Comparison of ENCODE assay signal across 9 cellular contexts in genomic region chr19:34964598-34964997, GRCh38. TPM values are rescaled to one million over a fixed set of nuclear protein-coding genes. Genes with fewer than 3 reads are reported as not detected.
DNase-seq lines count a peak whose midpoint lies in the region; ATAC-seq and TF ChIP-seq lines count a peak whose summit lies in the region.
"Had no signal": no experiment of that assay in that cellular context is flagged by ENCODE, and none has a peak within 500 bp of the region (broad histone marks: within the 10 kb centered on the region; RNA-seq: fewer than 3 reads in every experiment).

No MANE protein-coding gene starts in this region.

- H3K9me3 ChIP-seq in iPS-15b (ENCODE audit: control insufficient read depth, insufficient read depth, low read length) (peaks cover 7% of the 10 kb centered on the region), colonic mucosa (no peaks in the 10 kb centered on the region)

- peaks cover 7% of the 10 kb centered on the region for H3K36me3 ChIP-seq in iPS-15b (ENCODE audit: control insufficient read depth, insufficient read depth, low read length)
- H3K36me3 ChIP-seq in colonic mucosa: peaks cover 11% of the 10 kb centered on the region

- no peak for DNase-seq in activated T-cell treated with anti-CD3 and anti-CD28 coated beads, Interleukin-2, amount 50 U/mL, for 24 hours
- no peak for DNase-seq in activated T-cell treated with anti-CD3 and anti-CD28 coated beads, Interleukin-2, amount 50 U/mL, for 1 hour
- DNase-seq in WTC11 (ENCODE audit: low spot score) (no peak), colonic mucosa (no peak), A172 (ENCODE audit: low spot score) (no peak), HuH-7 (ENCODE audit: low spot score) (no peak)
- DNase-seq: NCI-H1694 had no signal

- peaks cover 49% of the 10 kb centered on the region for H3K9me3 Mint-ChIP-seq in activated T-cell treated with anti-CD3 and anti-CD28 coated beads, Interleukin-2, amount 50 U/mL, for 24 hours
- peaks cover 45% of the 10 kb centered on the region for H3K9me3 Mint-ChIP-seq in WTC11
- H3K9me3 Mint-ChIP-seq in stimulated activated memory B cell treated with anti-CD40 and anti-IgM and Interleukin-4, amounts not matched to agents 10 μg/mL and 1 μg/mL and 100 μg/mL, for 72 hours: peaks cover 28% of the 10 kb centered on the region

- H3K4me3 ChIP-seq in iPS-15b (ENCODE audit: low read depth, low read length) (peak overlapping the region; percentile 86), colonic mucosa (no peak overlapping the region)

- CTCF ChIA-PET in WTC11 (lab: Charles Lee): interaction anchor here (3.0 kb wide), 1 partner anchor 8 kb away, joined by 9 read pairs; no protein-coding TSS in a partner anchor

- intact Hi-C loops in colonic mucosa (cut with DNase I): no loop called here

- POLR2A ChIA-PET in WTC11 (lab: Charles Lee): no interaction called here

- peaks cover 7% of the 10 kb centered on the region for H3K27me3 ChIP-seq in iPS-15b (ENCODE audit: control insufficient read depth, insufficient read depth, low read length)
- no peaks in the 10 kb centered on the region for H3K27me3 ChIP-seq in colonic mucosa

- TF ChIP-seq CTCF in WTC11 (IDR thresholded peaks at IDR 0.05): no peak
- TF ChIP-seq CTCF in colonic mucosa (IDR thresholded peaks at IDR 0.05): no peak

- H3K27ac Mint-ChIP-seq in activated T-cell treated with anti-CD3 and anti-CD28 coated beads, Interleukin-2, amount 50 U/mL, for 24 hours: no peak overlapping the region
- H3K27ac Mint-ChIP-seq in WTC11: no peak overlapping the region
- no peak overlapping the region for H3K27ac Mint-ChIP-seq in stimulated activated memory B cell treated with anti-CD40 and anti-IgM and Interleukin-4, amounts not matched to agents 10 μg/mL and 1 μg/mL and 100 μg/mL, for 72 hours

- peak overlapping the region; percentile 79 for H3K4me3 Mint-ChIP-seq in activated T-cell treated with anti-CD3 and anti-CD28 coated beads, Interleukin-2, amount 50 U/mL, for 24 hours
- peak overlapping the region; percentile 70 for H3K4me3 Mint-ChIP-seq in WTC11
- H3K4me3 Mint-ChIP-seq in stimulated activated memory B cell treated with anti-CD40 and anti-IgM and Interleukin-4, amounts not matched to agents 10 μg/mL and 1 μg/mL and 100 μg/mL, for 72 hours: peak overlapping the region; percentile 86

- H3K4me1 ChIP-seq in iPS-15b (ENCODE audit: control insufficient read depth, insufficient read depth, low read length) (peaks cover 8% of the 10 kb centered on the region), colonic mucosa (no peaks in the 10 kb centered on the region)

- H3K27me3 Mint-ChIP-seq in activated T-cell treated with anti-CD3 and anti-CD28 coated beads, Interleukin-2, amount 50 U/mL, for 24 hours: no peaks in the 10 kb centered on the region
- peaks cover 29% of the 10 kb centered on the region for H3K27me3 Mint-ChIP-seq in WTC11 (ENCODE audit: low read depth)
- H3K27me3 Mint-ChIP-seq in stimulated activated memory B cell treated with anti-CD40 and anti-IgM and Interleukin-4, amounts not matched to agents 10 μg/mL and 1 μg/mL and 100 μg/mL, for 72 hours: peaks cover 9% of the 10 kb centered on the region

- no peak overlapping the region for H3K27ac ChIP-seq in colonic mucosa

- no peak overlapping the region for H3K9ac ChIP-seq in iPS-15b (ENCODE audit: low read depth, low read length)
- H3K9ac ChIP-seq in colonic mucosa (ENCODE audit: low read depth in 2 of 2, low read length in 2 of 2): no peak overlapping the region

- peaks cover 38% of the 10 kb centered on the region for H3K36me3 Mint-ChIP-seq in activated T-cell treated with anti-CD3 and anti-CD28 coated beads, Interleukin-2, amount 50 U/mL, for 24 hours (ENCODE audit: low read depth)
- H3K36me3 Mint-ChIP-seq in WTC11: peaks cover 55% of the 10 kb centered on the region
- H3K36me3 Mint-ChIP-seq in stimulated activated memory B cell treated with anti-CD40 and anti-IgM and Interleukin-4, amounts not matched to agents 10 μg/mL and 1 μg/mL and 100 μg/mL, for 72 hours: peaks cover 32% of the 10 kb centered on the region

- no peak for ATAC-seq in WTC11
- no peak for ATAC-seq in stimulated activated memory B cell treated with anti-CD40 and anti-IgM and Interleukin-4, amounts not matched to agents 10 μg/mL and 1 μg/mL and 100 μg/mL, for 72 hours

- H3K4me1 Mint-ChIP-seq in activated T-cell treated with anti-CD3 and anti-CD28 coated beads, Interleukin-2, amount 50 U/mL, for 24 hours (ENCODE audit: low read depth): peaks cover 28% of the 10 kb centered on the region
- peaks cover 34% of the 10 kb centered on the region for H3K4me1 Mint-ChIP-seq in WTC11
- peaks cover 25% of the 10 kb centered on the region for H3K4me1 Mint-ChIP-seq in stimulated activated memory B cell treated with anti-CD40 and anti-IgM and Interleukin-4, amounts not matched to agents 10 μg/mL and 1 μg/mL and 100 μg/mL, for 72 hours

TF ChIP-seq in WTC11, 78 proteins besides CTCF, POLR2A, EP300 and RAD21 (continues in another document):
- TF ChIP-seq ZNF138 (CRISPR knock-in tag; conservative IDR thresholded peaks at IDR 0.05): no peak
- no peak for TF ChIP-seq FOXK1 (CRISPR knock-in tag; IDR thresholded peaks at IDR 0.05)
- no peak for TF ChIP-seq MYBL2 (CRISPR knock-in tag; IDR thresholded peaks at IDR 0.05)
- TF ChIP-seq FOXJ3 (CRISPR knock-in tag; IDR thresholded peaks at IDR 0.05; ENCODE audit: borderline replicate concordance): no peak
- no peak for TF ChIP-seq ZMAT4 (CRISPR knock-in tag; IDR thresholded peaks at IDR 0.05)
- TF ChIP-seq AR (CRISPR knock-in tag; IDR thresholded peaks at IDR 0.05): no peak
- no peak for TF ChIP-seq E2F5 (CRISPR knock-in tag; IDR thresholded peaks at IDR 0.05)
- no peak for TF ChIP-seq NFE2L1 (CRISPR knock-in tag; IDR thresholded peaks at IDR 0.05)
- no peak for TF ChIP-seq HMGA2 (CRISPR knock-in tag; IDR thresholded peaks at IDR 0.05)
- no peak for TF ChIP-seq GTF2I (CRISPR knock-in tag; conservative IDR thresholded peaks at IDR 0.05)
- no peak for TF ChIP-seq RELA (CRISPR knock-in tag; IDR thresholded peaks at IDR 0.05; ENCODE audit: borderline replicate concordance)
- no peak for TF ChIP-seq E2F1 (CRISPR knock-in tag; IDR thresholded peaks at IDR 0.05)
- TF ChIP-seq FOXP1 (CRISPR knock-in tag; IDR thresholded peaks at IDR 0.05; ENCODE audit: borderline replicate concordance): no peak

RNA-seq across cellular contexts. Expression of gene ZNF792, which starts 0.6 kb away (rescaled TPM):
- total RNA-seq in WTC11 (2021) (6.6 to 12.9 TPM (median 8.0 TPM) in 3 replicates), colonic mucosa (1 to 10 TPM; 6.7 to 8.1 TPM)
- total RNA-seq in A172 (2014; rRNA removed; shearing (Covaris generic)): 1.1 and 1.5 TPM in 2 replicates

RNA-seq across cellular contexts. Expression of gene GRAMD1A, which starts 35.5 kb away (rescaled TPM):
- total RNA-seq in WTC11 (2021) (235 to 389 TPM (median 236 TPM) in 3 replicates), colonic mucosa (10 to 100 TPM; 26.3 to 31.0 TPM)
- 20.2 and 26.9 TPM in 2 replicates for total RNA-seq in A172 (2014; rRNA removed; shearing (Covaris generic))

RNA-seq across cellular contexts. Expression of gene ZNF30, which starts 37.9 kb away (rescaled TPM):
- total RNA-seq in WTC11 (2021) (5.4 to 6.8 TPM (median 6.0 TPM) in 3 replicates), colonic mucosa (1 to 10 TPM; 1.3 to 2.1 TPM)
- 1.3 and 2.8 TPM in 2 replicates for total RNA-seq in A172 (2014; rRNA removed; shearing (Covaris generic))
